In genomic region chr5:63959177-63959982, GRCh38 we compare ENCODE assay signal across 12 cellular contexts. TPM values are rescaled to one million over a fixed set of nuclear protein-coding genes. Genes with fewer than 3 reads are reported as not detected.
DNase-seq lines count a peak whose midpoint lies in the region; ATAC-seq, FAIRE-seq and TF ChIP-seq lines count a peak whose summit lies in the region.
"Had no signal": no experiment of that assay in that cellular context is flagged by ENCODE, and none has a peak within 500 bp of the region (broad histone marks: within the 10 kb centered on the region; RNA-seq: fewer than 3 reads in every experiment).

No MANE protein-coding gene starts in this region.

- WGBS in H1 (ENCODE audit: extremely low coverage in 1 of 2, insufficient coverage in 1 of 2, insufficient read length in 1 of 2, insufficient replicate concordance in 2 of 2, low coverage in 1 of 2, low lambda C conversion rate in 2 of 2, missing lambda C conversion rate in 1 of 2), 2 experiments: 2% methylated on average over 42 of the region's 44 CpGs; no CpG with 5 or more reads in 1 of the 2 experiments
- WGBS in mesodermal cell (ENCODE audit: insufficient coverage in 2 of 2), 2 experiments: 8 to 11% methylated on average over 32 to 38 of the region's 44 CpGs

- peak overlapping the region in 1 of 4 experiments; percentile 15; a peak in 3 of 7 replicates for H3K9ac ChIP-seq in H1 (replicated peaks in 1 of 4; ENCODE audit: extremely low read depth in 1 of 4, low read depth in 3 of 4, low read length in 3 of 4)

- no peak overlapping the region for H4K8ac ChIP-seq in H1 (ENCODE audit: extremely low read depth, insufficient read depth, low read length)

- H3K14ac ChIP-seq in H1 (ENCODE audit: insufficient read length): no peak overlapping the region

- H3K4me1 ChIP-seq in H1 (replicated peaks in 1 of 4; ENCODE audit: control insufficient read depth in 3 of 4, insufficient read depth in 4 of 4, low read length in 3 of 4): peaks cover 0 to 18% (median 10%) of the 10 kb centered on the region in 4 experiments; a peak in 6 of 7 replicates
- peaks cover 2% of the 10 kb centered on the region for H3K4me1 ChIP-seq in mesodermal cell (ENCODE audit: control insufficient read depth, insufficient read depth, low read length, poor library complexity, severe bottlenecking)
- H3K4me1 ChIP-seq: adrenal gland, psoas muscle had no signal

- H3K4ac ChIP-seq in H1 (replicated peaks; ENCODE audit: insufficient read length, low read depth, low read length): no peak overlapping the region

- no peak overlapping the region for H2BK15ac ChIP-seq in H1 (ENCODE audit: low read length)

- peak overlapping the region; percentile 48 for H2BK120ac ChIP-seq in H1 (replicated peaks; ENCODE audit: low read depth, low read length)

- 0 out of 3 replicates have a peak, but pooled peaks of 1 of the 2 experiments have one; percentile 36 for TF ChIP-seq EP300 in H1 (IDR thresholded peaks at IDR 0.05; ENCODE audit: borderline replicate concordance in 1 of 2, low read depth in 2 of 2, low read length in 2 of 2)

- no peaks in the 10 kb centered on the region for H4K20me1 ChIP-seq in H1 (replicated peaks in 1 of 2; ENCODE audit: control insufficient read depth in 1 of 2, insufficient read depth in 2 of 2, low read length in 2 of 2)

- H3K27ac ChIP-seq in H1 (ENCODE audit: low read depth, low read length): peak overlapping the region; percentile 6; the same call in 1 of the 2 replicates
- H3K27ac ChIP-seq in mesodermal cell (ENCODE audit: low read depth, low read length, severe bottlenecking): no peak overlapping the region
- H3K27ac ChIP-seq: adrenal gland, psoas muscle had no signal

- peak; percentile 98 for TF ChIP-seq RAD21 in H1 (IDR thresholded peaks at IDR 0.05 in 1 of 2, conservative IDR thresholded peaks at IDR 0.05 in 1 of 2; ENCODE audit: low read depth in 2 of 2, low read length in 2 of 2)

- H3K27me3 ChIP-seq in H1 (replicated peaks in 1 of 4; ENCODE audit: control insufficient read depth in 3 of 4, extremely low read depth in 1 of 4, insufficient read depth in 3 of 4, low read length in 3 of 4): peaks cover 5 to 33% (median 23%) of the 10 kb centered on the region in 4 experiments

- POLR2A ChIA-PET in H1 (lab: Charles Lee; ENCODE audit: partially characterized antibody): no interaction called here

- H3K79me2 ChIP-seq in H1 (ENCODE audit: control insufficient read depth in 1 of 2, insufficient read depth in 2 of 2, low read length in 2 of 2): no peaks in the 10 kb centered on the region

- FAIRE-seq in H1 (lab: Jason Lieb, UNC): peak; percentile 19
- FAIRE-seq: HTR-8/SVneo had no signal

- no peak overlapping the region for H3K23ac ChIP-seq in H1 (ENCODE audit: insufficient read length)

- H4K91ac ChIP-seq in H1 (replicated peaks; ENCODE audit: insufficient read length, low read length): peak overlapping the region; percentile 82

- peak overlapping the region; percentile 62 for H4K5ac ChIP-seq in H1 (ENCODE audit: insufficient read length, low read depth, low read length)

- H3K36me3 ChIP-seq in H1 (ENCODE audit: control insufficient read depth in 2 of 4, insufficient read depth in 4 of 4, low read length in 3 of 4): no peaks in the 10 kb centered on the region
- H3K36me3 ChIP-seq in mesodermal cell (ENCODE audit: control insufficient read depth, insufficient read depth, low read length): no peaks in the 10 kb centered on the region
- H3K36me3 ChIP-seq: adrenal gland had no signal

- H2BK5ac ChIP-seq in H1 (ENCODE audit: low read depth, low read length): peak overlapping the region; percentile 54; the same call in 1 of the 2 replicates

- peak overlapping the region; percentile 84 to 98 for H3K4me2 ChIP-seq in H1 (ENCODE audit: insufficient read depth in 1 of 2, low read depth in 2 of 2, low read length in 2 of 2)

- H2BK20ac ChIP-seq in H1 (ENCODE audit: low read length): no peak overlapping the region

- peak overlapping the region; percentile 76; the same call in 1 of the 2 replicates for H2AFZ ChIP-seq in H1 (ENCODE audit: low read length)

- TF ChIP-seq CTCF in H1 (IDR thresholded peaks at IDR 0.05; ENCODE audit: control extremely low read depth in 1 of 3, insufficient read depth in 1 of 3, low read depth in 1 of 3, low read length in 3 of 3): peak; percentile 80 to 86 (median 83)

- H3K9me3 ChIP-seq in H1 (ENCODE audit: insufficient read depth in 2 of 2, low read depth in 1 of 2, low read length in 1 of 2): peaks cover 0 to 10% of the 10 kb centered on the region in 2 experiments; a peak in 2 of 4 replicates
- no peaks in the 10 kb centered on the region for H3K9me3 ChIP-seq in mesodermal cell (ENCODE audit: control insufficient read depth, low read length)
- H3K9me3 ChIP-seq: adrenal gland, psoas muscle had no signal

- TF ChIP-seq POLR2A in H1 (IDR thresholded peaks at IDR 0.05; ENCODE audit: control extremely low read depth in 1 of 2, low read depth in 2 of 2, low read length in 2 of 2): peak in 1 of 2 experiments; percentile 46; a peak in 1 of 3 replicates

- H3K4me3 ChIP-seq in H1 (ENCODE audit: extremely low read depth in 1 of 4, insufficient read depth in 2 of 4, low read depth in 3 of 4, low read length in 4 of 4) (peak overlapping the region; percentile 50 to 64 (median 58)), mesodermal cell (ENCODE audit: extremely low read depth, insufficient read depth, low read length, poor library complexity, severe bottlenecking) (peak overlapping the region; percentile 33)
- H3K4me3 ChIP-seq: adrenal gland, psoas muscle had no signal

- no peak for ATAC-seq in HG02852 (IDR thresholded peaks at IDR 0.05; ENCODE audit: unreplicated experiment)
- no peak for ATAC-seq in HG03095 (IDR thresholded peaks at IDR 0.05; ENCODE audit: unreplicated experiment)
- ATAC-seq in HG03135 (IDR thresholded peaks at IDR 0.05; ENCODE audit: unreplicated experiment): no peak
- no peak for ATAC-seq in HG03469 (IDR thresholded peaks at IDR 0.05; ENCODE audit: unreplicated experiment)
- ATAC-seq: HCT116, psoas muscle had no signal

- CTCF ChIA-PET in H1 (lab: Charles Lee; ENCODE audit: partially characterized antibody): interaction anchor here (0.5 to 1.4 kb wide), 12 partner anchors 43 to 575 kb away, joined by 3 to 10 read pairs (median 4); no protein-coding TSS in a partner anchor

- H3K23me2 ChIP-seq in H1 (ENCODE audit: low read depth, low read length): peaks cover 6% of the 10 kb centered on the region; the same call in 1 of the 2 replicates

- DNase-seq in DMS 273 treated with DMSO at 0.1 percent for 48 hours (lab: John Stamatoyannopoulos, UW) (peak; percentile 86), NCI-H2171 treated with DMSO at 0.1 percent for 48 hours (lab: John Stamatoyannopoulos, UW) (peak; percentile 70), H1 (ENCODE audit: low read depth in 1 of 2, low spot score in 2 of 2) (peak; percentile 83 to 87)

- no peak overlapping the region for H3K18ac ChIP-seq in H1 (ENCODE audit: extremely low read depth, low read length)

- no peak overlapping the region for H2AK5ac ChIP-seq in H1 (ENCODE audit: low read depth, low read length)

- no peak overlapping the region; the same call in 1 of the 2 replicates for H2BK12ac ChIP-seq in H1 (ENCODE audit: low read depth, low read length)

- no peaks in the 10 kb centered on the region for H3K79me1 ChIP-seq in H1 (ENCODE audit: low read depth, low read length)

- peak overlapping the region; percentile 81 for H3K56ac ChIP-seq in H1 (replicated peaks; ENCODE audit: insufficient read length, low read depth, low read length)

TF ChIP-seq in H1, 55 proteins besides CTCF, POLR2A, EP300 and RAD21 (continues in another document):
- TF ChIP-seq KDM5A (IDR thresholded peaks at IDR 0.05; ENCODE audit: low read length) (no peak; the same call in 1 of the 2 replicates), RBBP5 (IDR thresholded peaks at IDR 0.05; ENCODE audit: borderline replicate concordance, low read depth, low read length) (peak; percentile 16; the same call in 1 of the 2 replicates), ATF2 (IDR thresholded peaks at IDR 0.05; ENCODE audit: low read length) (no peak), TCF12 (IDR thresholded peaks at IDR 0.05; ENCODE audit: low read depth, low read length) (0 out of 2 replicates have a peak, but pooled peaks have one; percentile 84), TBP (IDR thresholded peaks at IDR 0.05; ENCODE audit: low read depth, low read length) (peak; percentile 43; the same call in 1 of the 2 replicates), PHF8 (conservative IDR thresholded peaks at IDR 0.05; ENCODE audit: low read depth, low read length) (0 out of 2 replicates have a peak, but pooled peaks have one; percentile 13), TEAD4 (IDR thresholded peaks at IDR 0.05; ENCODE audit: low read depth, low read length) (peak; percentile 81), SP4 (IDR thresholded peaks at IDR 0.05; ENCODE audit: low read length) (no peak), TAF7 (optimal IDR thresholded peaks at IDR 0.05; ENCODE audit: borderline replicate concordance, low read depth, low read length) (no peak), KDM4A (IDR thresholded peaks at IDR 0.05; ENCODE audit: low read depth, low read length, severe bottlenecking) (peak; percentile 49), CEBPB (IDR thresholded peaks at IDR 0.05; ENCODE audit: low read depth, low read length) (0 out of 2 replicates have a peak, but pooled peaks have one; percentile 6), CREB1 (IDR thresholded peaks at IDR 0.05) (peak; percentile 10; the same call in 1 of the 2 replicates), BACH1 (IDR thresholded peaks at IDR 0.05; ENCODE audit: low read length) (no peak)

RNA-seq across cellular contexts. Expression of gene HTR1A, which starts 2.9 kb away (rescaled TPM):
- 3.8 and 4.7 TPM in 2 replicates for total RNA-seq in H1 (2021; fragmentation: NEBNext Ultra II Directional; extraction: Animal tissue kit (Norgen Biotek cat#: 25700))
- 6.2 and 6.5 TPM in 2 replicates for polyA plus RNA-seq in H1 (2011; rRNA removed)
- 4.2 TPM for polyA plus RNA-seq in H1 (2011; cell fraction: cytosol; rRNA removed)
- polyA plus RNA-seq in H1 (2011; cell fraction: nucleus; rRNA removed): 5.5 TPM
- 3.8 to 8.1 TPM (median 4.4 TPM) in 4 replicates for polyA plus RNA-seq in H1 (2012, experiment 1 of 2)
- 3.0 TPM for polyA plus RNA-seq in H1 (2012, experiment 2 of 2)
- 1.6 TPM for polyA plus RNA-seq in H1 (2013, experiment 1 of 2)
- 1.8 TPM for polyA plus RNA-seq in H1 (2013, experiment 2 of 2)
- 5.6 and 8.3 TPM in 2 replicates for polyA minus RNA-seq in H1 (2011; rRNA and poly(A)+ RNA removed)
- polyA minus RNA-seq in H1 (2011; cell fraction: cytosol; rRNA and poly(A)+ RNA removed): 6.5 TPM
- polyA minus RNA-seq in H1 (2011; cell fraction: nucleus; rRNA and poly(A)+ RNA removed): 7.9 TPM
- polyA plus RNA-seq in mesodermal cell (2013, experiment 1 of 2): not detected
- polyA plus RNA-seq in mesodermal cell (2013, experiment 2 of 2): not detected
- total RNA-seq: adrenal gland, psoas muscle had no signal
- polyA plus RNA-seq: adrenal gland, psoas muscle had no signal
